10 cellular contexts compared by ENCODE assay signal in genomic region chr20:14207591-14207990, GRCh38.
"Had no signal": no experiment of that assay in that cellular context is flagged by ENCODE, and none has a peak within 500 bp of the region (broad histone marks: within the 10 kb centered on the region; RNA-seq: fewer than 3 reads in every experiment).

No MANE protein-coding gene starts in this region.

- ATAC-seq: GM23338, HCT116, HepG2 had no signal

- H3K27ac ChIP-seq: HL-60, KMS-11 had no signal

- H3K9ac ChIP-seq: KMS-11 had no signal

- DNase-seq: H7, HFFc6, KBM-7 had no signal

- H3K4me1 ChIP-seq: HAP-1 had no signal

- H3K36me3 ChIP-seq: HAP-1 had no signal

- H3K4me2 ChIP-seq: GM23338, KMS-11 had no signal

- H3K4me3 ChIP-seq: GM23338, HAP-1 had no signal

- FAIRE-seq: H1, HepG2 had no signal
